9 cellular contexts compared by ENCODE assay signal in the genomic region with DNA sequence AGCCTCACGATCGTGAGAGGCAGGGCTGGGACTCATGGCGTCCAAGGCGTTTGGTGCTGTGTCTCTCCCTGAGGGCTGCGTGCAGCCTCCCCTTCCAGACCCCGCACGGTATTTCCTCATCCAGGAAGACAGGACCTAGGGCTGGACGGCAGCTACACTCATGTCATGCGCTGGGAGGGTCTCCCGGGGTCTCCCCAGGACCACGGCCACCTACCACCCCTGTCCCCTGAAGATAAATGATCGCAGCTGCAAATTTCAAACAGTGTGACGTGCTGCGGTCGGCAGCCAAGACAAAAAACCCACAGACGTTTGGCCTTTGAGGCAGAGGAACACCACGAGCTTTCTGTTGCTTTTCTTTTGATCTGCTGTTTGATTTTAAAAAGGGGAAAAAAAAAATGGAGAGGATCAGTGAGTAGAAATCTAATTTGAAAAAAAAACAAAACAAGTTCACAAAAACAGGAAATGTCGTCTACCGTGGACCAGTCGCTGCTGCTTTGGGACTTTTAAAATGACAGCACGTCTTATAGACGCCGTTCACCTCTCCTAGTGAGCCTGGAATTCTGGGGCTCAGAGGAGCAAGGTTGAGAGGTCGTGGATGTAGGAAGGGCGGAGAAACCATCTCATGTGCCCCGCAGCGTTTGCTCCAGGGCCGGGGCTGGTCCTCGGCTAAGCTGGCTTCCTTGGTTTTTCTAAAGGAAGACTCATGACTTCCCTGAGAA.
DNase-seq lines count a peak whose midpoint lies in the region; ATAC-seq and TF ChIP-seq lines count a peak whose summit lies in the region.
"Had no signal": no experiment of that assay in that cellular context is flagged by ENCODE, and none has a peak within 500 bp of the region (broad histone marks: within the 10 kb centered on the region; RNA-seq: fewer than 3 reads in every experiment).

No MANE protein-coding gene starts in this region.

- peak; percentile 46 for DNase-seq in activated CD4-positive, alpha-beta T cell treated with anti-CD3 and anti-CD28 coated beads for 1 hour
- peak in 1 of 10 donors; percentile 15 for DNase-seq in dorsolateral prefrontal cortex
- no peak for DNase-seq in neural progenitor cell (ENCODE audit: low spot score)
- DNase-seq in tibial artery: no peak
- no peak for DNase-seq in RPMI8226
- no peak for DNase-seq in KBM-7
- DNase-seq in cerebellar cortex (ENCODE audit: low spot score): no peak

- intact Hi-C loops in dorsolateral prefrontal cortex (cut with DNase I): no loop called here
- intact Hi-C loops in tibial artery (cut with DNase I; ENCODE audit: low total_unique reads): no loop called here

- no peaks in the 10 kb centered on the region for H3K36me3 Mint-ChIP-seq in neural progenitor cell

- no peaks in the 10 kb centered on the region for H3K9me3 Mint-ChIP-seq in neural progenitor cell

- H3K4me1 Mint-ChIP-seq in neural progenitor cell: peaks cover 80% of the 10 kb centered on the region

- H3K4me3 Mint-ChIP-seq in neural progenitor cell: peak overlapping the region; percentile 13

- H3K36me3 ChIP-seq in neural progenitor cell: no peaks in the 10 kb centered on the region
- H3K36me3 ChIP-seq in tibial artery: no peaks in the 10 kb centered on the region

- H3K4me1 ChIP-seq in neural progenitor cell (peaks cover 46% of the 10 kb centered on the region), tibial artery (peaks cover 0 to 2% (median 0%) of the 10 kb centered on the region in 4 donors)

- peaks cover 10% of the 10 kb centered on the region for H4K20me1 ChIP-seq in neural progenitor cell (ENCODE audit: low read depth)

- in situ Hi-C loops in KBM-7 (cut with MboI; ENCODE audit: low pct_unique_long_range_greater_than_20kb, low sequenced_read_pairs): no loop called here

- H3K9me3 ChIP-seq in neural progenitor cell (ENCODE audit: low read depth) (no peaks in the 10 kb centered on the region), tibial artery (no peaks in the 10 kb centered on the region)

- no peak overlapping the region for H2AFZ ChIP-seq in neural progenitor cell (replicated peaks)

- peaks cover 0 to 9% (median 0%) of the 10 kb centered on the region in 45 donors for H3K27me3 ChIP-seq in dorsolateral prefrontal cortex
- H3K27me3 ChIP-seq in neural progenitor cell: no peaks in the 10 kb centered on the region
- H3K27me3 ChIP-seq in tibial artery: no peaks in the 10 kb centered on the region

- H3K4me2 ChIP-seq in neural progenitor cell: peak overlapping the region; percentile 55

- peak; percentile 56 for ATAC-seq in GM21723 (IDR thresholded peaks at IDR 0.05; ENCODE audit: unreplicated experiment)

- no peak overlapping the region for H3K9ac ChIP-seq in neural progenitor cell

- H3K27ac Mint-ChIP-seq in neural progenitor cell: peak overlapping the region; percentile 39

- H3K27ac ChIP-seq in dorsolateral prefrontal cortex: peak overlapping the region in 54 of 59 donors; percentile 1 to 81 (median 54)
- H3K27ac ChIP-seq in neural progenitor cell: peak overlapping the region; percentile 91
- H3K27ac ChIP-seq in tibial artery: no peak overlapping the region

- no peak for TF ChIP-seq CTCF in dorsolateral prefrontal cortex (IDR thresholded peaks at IDR 0.05 in 54 of 56, conservative IDR thresholded peaks at IDR 0.05 in 2 of 56; ENCODE audit: low read depth in 1 of 56, partially characterized antibody in 56 of 56)
- TF ChIP-seq CTCF in neural progenitor cell (IDR thresholded peaks at IDR 0.05): no peak
- TF ChIP-seq CTCF in tibial artery (IDR thresholded peaks at IDR 0.05): no peak

- peaks cover 7% of the 10 kb centered on the region for H3K27me3 Mint-ChIP-seq in neural progenitor cell (ENCODE audit: insufficient read depth, low read depth)

- H3K79me2 ChIP-seq in neural progenitor cell (ENCODE audit: low read depth): no peaks in the 10 kb centered on the region

- peaks cover 24% of the 10 kb centered on the region for H3F3A ChIP-seq in neural progenitor cell (ENCODE audit: low read depth)

- H3K4me3 ChIP-seq in dorsolateral prefrontal cortex (peak overlapping the region in 58 of 59 donors; percentile 1 to 68 (median 40)), neural progenitor cell (no peak overlapping the region), tibial artery (peak overlapping the region; percentile 6 to 8)
- H3K4me3 ChIP-seq: K562 had no signal

Comparison
In these comparisons a context has a peak if more than half of its experiments do, and no peak if none do; other contexts are left out.
1. H3K27ac ChIP-seq: peak in dorsolateral prefrontal cortex (54 of 59) and neural progenitor cell (single experiment); none in tibial artery (0 of 2).